In genomic region chr14:103808403-103809001, GRCh38 we compare ENCODE assay signal across 8 cellular contexts. TPM values are rescaled to one million over a fixed set of nuclear protein-coding genes. Genes with fewer than 3 reads are reported as not detected.
DNase-seq lines count a peak whose midpoint lies in the region; ATAC-seq and TF ChIP-seq lines count a peak whose summit lies in the region.

No MANE protein-coding gene starts in this region.

- no peak overlapping the region for H3K18ac ChIP-seq in trophoblast cell (ENCODE audit: low read length)

- peak; percentile 85 to 87 for ATAC-seq in upper lobe of left lung (ENCODE audit: low FRiP score in 2 of 2)

- no peak overlapping the region for H2BK12ac ChIP-seq in trophoblast cell (ENCODE audit: low read length)

- H3K27me3 ChIP-seq in trophoblast cell (ENCODE audit: insufficient read depth, low read length), result no peaks in the 10 kb centered on the region
- no peaks in the 10 kb centered on the region for H3K27me3 ChIP-seq in upper lobe of left lung

- H3K9me3 ChIP-seq in trophoblast cell (ENCODE audit: insufficient read depth, low read depth, low read length), result no peaks in the 10 kb centered on the region
- no peaks in the 10 kb centered on the region for H3K9me3 ChIP-seq in upper lobe of left lung

- no peak overlapping the region for H3K4ac ChIP-seq in trophoblast cell (ENCODE audit: low read depth, low read length)

- no peak overlapping the region for H3K23ac ChIP-seq in trophoblast cell (ENCODE audit: low read length)

- peak; percentile 94 for DNase-seq in DMS 273 (lab: John Stamatoyannopoulos, UW; ENCODE audit: unreplicated experiment)
- peak; percentile 57 for DNase-seq in LHCN-M2 (ENCODE audit: low read depth)
- DNase-seq in SHP77 treated with DMSO at 0.1 percent for 48 hours (lab: John Stamatoyannopoulos, UW), result peak; percentile 15
- peak; percentile 54 for DNase-seq in activated gamma-delta T cell treated with anti-CD3 and anti-CD28 coated beads, Interleukin-2, amount 50 U/mL, for 16 hours (ENCODE audit: low read depth)
- peak; percentile 29 for DNase-seq in glomerular endothelial cell (ENCODE audit: extremely low read depth, low read depth, low spot score)
- peak; percentile 40 to 81 for DNase-seq in trophoblast cell
- peak in 1 of 2 donors; percentile 77 for DNase-seq in upper lobe of left lung
- no peak for DNase-seq in NCI-H526 treated with DMSO at 0.1 percent for 48 hours (lab: John Stamatoyannopoulos, UW)

- no peaks in the 10 kb centered on the region for H3K79me1 ChIP-seq in trophoblast cell (ENCODE audit: low read length)

- H3K36me3 ChIP-seq in trophoblast cell (ENCODE audit: control insufficient read depth in 1 of 2, insufficient read depth in 2 of 2, low read length in 2 of 2), result no peaks in the 10 kb centered on the region
- H3K36me3 ChIP-seq in upper lobe of left lung, result no peaks in the 10 kb centered on the region

- H4K12ac ChIP-seq in trophoblast cell (ENCODE audit: low read depth, low read length), result no peak overlapping the region

- no peak overlapping the region for H3K27ac ChIP-seq in trophoblast cell (ENCODE audit: low read depth, low read length)
- no peak overlapping the region for H3K27ac ChIP-seq in upper lobe of left lung

- H3K4me3 ChIP-seq in trophoblast cell (ENCODE audit: low read depth, low read length), result no peak overlapping the region
- no peak overlapping the region for H3K4me3 ChIP-seq in upper lobe of left lung

- TF ChIP-seq CTCF in upper lobe of left lung (IDR thresholded peaks at IDR 0.05), result peak; percentile 59 to 84 (median 82)

- H3K9ac ChIP-seq in trophoblast cell (ENCODE audit: low read length), result no peak overlapping the region

- no peak overlapping the region for H2BK5ac ChIP-seq in trophoblast cell (ENCODE audit: low read depth, low read length, poor library complexity)

- no peaks in the 10 kb centered on the region for H3K4me1 ChIP-seq in trophoblast cell (ENCODE audit: control insufficient read depth in 1 of 2, insufficient read depth in 2 of 2, low read length in 2 of 2)
- peaks cover 4 to 22% (median 14%) of the 10 kb centered on the region in 4 donors for H3K4me1 ChIP-seq in upper lobe of left lung

- H2BK120ac ChIP-seq in trophoblast cell (ENCODE audit: insufficient read depth, low read length, poor library complexity), result no peak overlapping the region

- no peak overlapping the region for H2AFZ ChIP-seq in trophoblast cell (ENCODE audit: insufficient read depth, low read length, poor library complexity)

- no peak for TF ChIP-seq EP300 in upper lobe of left lung (IDR thresholded peaks at IDR 0.05)

- no CpG with 5 or more reads among the region's 6 CpGs for WGBS in trophoblast cell (ENCODE audit: extremely low coverage, insufficient coverage, insufficient read length)
- WGBS in upper lobe of left lung, 2 donors, result 44 to 45% methylated on average over 6 of the region's 6 CpGs

- no peak overlapping the region for H2AK5ac ChIP-seq in trophoblast cell (ENCODE audit: low read length)

- no peak overlapping the region for H4K91ac ChIP-seq in trophoblast cell (ENCODE audit: low read depth, low read length)

- no peak overlapping the region for H3K4me2 ChIP-seq in trophoblast cell (ENCODE audit: low read length)

- H4K8ac ChIP-seq in trophoblast cell (ENCODE audit: low read depth, low read length), result no peak overlapping the region

- no peak overlapping the region for H3K14ac ChIP-seq in trophoblast cell (ENCODE audit: low read length)

- no peaks in the 10 kb centered on the region for H3K79me2 ChIP-seq in trophoblast cell (ENCODE audit: control insufficient read depth, insufficient read depth, low read length, poor library complexity)

- no peak for TF ChIP-seq POLR2A in upper lobe of left lung (IDR thresholded peaks at IDR 0.05)

RNA-seq across cellular contexts. Expression of gene PPP1R13B, which starts 38.9 kb away (rescaled TPM):
- total RNA-seq in LHCN-M2 (2014; rRNA removed), result 1.4 and 2.2 TPM in 2 replicates
- polyA plus RNA-seq in LHCN-M2 (2012), result 1.7 TPM
- total RNA-seq in glomerular endothelial cell, result 13.1 and 39.8 TPM in 2 replicates
- polyA plus RNA-seq in trophoblast cell (2013), result 7.6 and 7.8 TPM in 2 replicates
- 100 to 1,000 TPM in 1 of 6 donors, 10 to 100 TPM in 5; 37.0 to 117 (median 71.1) TPM for total RNA-seq in upper lobe of left lung
